10 cellular contexts compared by ENCODE assay signal in the genomic region with DNA sequence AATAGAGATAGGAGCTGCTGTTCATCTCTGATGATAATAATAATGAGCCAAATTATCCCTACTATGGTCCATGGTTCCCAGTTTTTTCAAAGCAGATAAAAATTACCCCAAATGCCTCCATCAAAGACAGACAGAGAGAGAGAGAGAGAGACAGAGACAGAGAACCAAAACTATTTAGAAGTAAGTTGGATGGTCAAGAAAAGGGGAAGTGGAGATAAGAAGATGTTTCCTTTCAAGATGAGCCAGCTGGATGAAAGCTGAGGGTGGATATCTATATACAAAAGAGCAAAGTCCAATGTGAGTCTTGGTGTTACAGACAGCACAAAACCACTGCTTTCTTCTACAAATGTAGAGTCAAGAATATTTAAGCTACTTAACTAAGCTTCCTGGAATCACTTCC.
A peak's percentile ranks its signal among the peaks of the same experiment; 100 is the strongest.
DNase-seq lines count a peak whose midpoint lies in the region; ATAC-seq and FAIRE-seq lines count a peak whose summit lies in the region.
"Had no signal": no experiment of that assay in that cellular context is flagged by ENCODE, and none has a peak within 500 bp of the region (broad histone marks: within the 10 kb centered on the region; RNA-seq: fewer than 3 reads in every experiment).

No MANE protein-coding gene starts in this region.

- peak; percentile 92 for FAIRE-seq in islet of Langerhans (lab: Jason Lieb, UNC)

- ATAC-seq in HG02610 (IDR thresholded peaks at IDR 0.05; ENCODE audit: unreplicated experiment) = peak; percentile 98
- peak; percentile 95 for ATAC-seq in HG03378 (IDR thresholded peaks at IDR 0.05; ENCODE audit: unreplicated experiment)

- peak; percentile 12 for DNase-seq in GM19238 (ENCODE audit: insufficient read length, low spot score)
- no peak for DNase-seq in EL
- DNase-seq in CD1c-positive myeloid dendritic cell (ENCODE audit: extremely low spot score) = no peak
- DNase-seq in SHP77 treated with DMSO at 0.1 percent for 48 hours (lab: John Stamatoyannopoulos, UW) = no peak
- DNase-seq: activated T-cell treated with anti-CD3 and anti-CD28 coated beads, Interleukin-2, amount 50 U/mL, for 48 hours; DMS153; kidney glomerular epithelial cell had no signal
